ENCODE assay signal across 17 cellular contexts in genomic region chrX:118632862-118633261, GRCh38.
DNase-seq lines count a peak whose midpoint lies in the region; ATAC-seq and TF ChIP-seq lines count a peak whose summit lies in the region.
"Had no signal": no experiment of that assay in that cellular context is flagged by ENCODE, and none has a peak within 500 bp of the region (broad histone marks: within the 10 kb centered on the region; RNA-seq: fewer than 3 reads in every experiment).

No MANE protein-coding gene starts in this region.

- peak; percentile 8 for DNase-seq in GM10266 (ENCODE audit: extremely low spot score)
- peak in 1 of 2 experiments; percentile 33 for DNase-seq in HL-60 (ENCODE audit: low read depth in 1 of 2, low spot score in 1 of 2)
- DNase-seq in activated naive CD8-positive, alpha-beta T cell treated with anti-CD3 and anti-CD28 coated beads, Interleukin-2, amount 50 U/mL, for 24 hours = no peak
- no peak for DNase-seq in RWPE1 (ENCODE audit: low spot score)
- DNase-seq in activated CD4-positive, alpha-beta T cell treated with anti-CD3 and anti-CD28 coated beads, Interleukin-2, amount 50 U/mL, for 1 hour = no peak
- no peak for DNase-seq in Right ventricle myocardium inferior (ENCODE audit: missing footprints)
- no peak for DNase-seq in T-helper 2 cell treated with Interferon-gamma antibody and Interleukin-4, amounts not matched to agents 5 μg/mL and 100 μg/mL, for 36 hours (ENCODE audit: low spot score)
- DNase-seq: activated CD8-positive, alpha-beta memory T cell treated with anti-CD3 and anti-CD28 coated beads, Interleukin-2, amount 50 U/mL, for 48 hours; BE2C; endodermal cell; HCEC 1CT; MG63; NCI-H2171; right cardiac atrium; transverse colon had no signal

- TF ChIP-seq CTCF in GM10266 (IDR thresholded peaks at IDR 0.05; ENCODE audit: control insufficient read depth, insufficient read depth, low read depth, missing control alignments) (no peak), HL-60 (IDR thresholded peaks at IDR 0.05; ENCODE audit: insufficient read depth, low read length) (no peak), RWPE1 (conservative IDR thresholded peaks at IDR 0.05; ENCODE audit: low read depth) (no peak)

- H3K27me3 ChIP-seq in HL-60 (ENCODE audit: insufficient read depth, poor library complexity, severe bottlenecking) = no peaks in the 10 kb centered on the region
- H3K27me3 ChIP-seq: BE2C, MG63, transverse colon had no signal

- H3K9me3 Mint-ChIP-seq in activated naive CD8-positive, alpha-beta T cell treated with anti-CD3 and anti-CD28 coated beads, Interleukin-2, amount 50 U/mL, for 24 hours = no peaks in the 10 kb centered on the region
- no peaks in the 10 kb centered on the region for H3K9me3 Mint-ChIP-seq in T-helper 2 cell treated with Interferon-gamma antibody and Interleukin-4, amounts not matched to agents 5 μg/mL and 100 μg/mL, for 36 hours

- H3K4me3 Mint-ChIP-seq in activated naive CD8-positive, alpha-beta T cell treated with anti-CD3 and anti-CD28 coated beads, Interleukin-2, amount 50 U/mL, for 24 hours = no peak overlapping the region
- no peak overlapping the region for H3K4me3 Mint-ChIP-seq in T-helper 2 cell treated with Interferon-gamma antibody and Interleukin-4, amounts not matched to agents 5 μg/mL and 100 μg/mL, for 36 hours
- H3K4me3 Mint-ChIP-seq: endodermal cell had no signal

- no peak overlapping the region for H3K4me3 ChIP-seq in HL-60 (replicated peaks; ENCODE audit: insufficient read depth, low read length)
- H3K4me3 ChIP-seq: MG63, SK-N-MC, transverse colon had no signal

- peaks cover 2% of the 10 kb centered on the region for H3K4me1 Mint-ChIP-seq in activated naive CD8-positive, alpha-beta T cell treated with anti-CD3 and anti-CD28 coated beads, Interleukin-2, amount 50 U/mL, for 24 hours
- no peaks in the 10 kb centered on the region for H3K4me1 Mint-ChIP-seq in T-helper 2 cell treated with Interferon-gamma antibody and Interleukin-4, amounts not matched to agents 5 μg/mL and 100 μg/mL, for 36 hours (ENCODE audit: low read depth)
- H3K4me1 Mint-ChIP-seq: endodermal cell had no signal

- POLR2A ChIA-PET in RWPE1 (lab: Yijun Ruan, JAX; ENCODE audit: low non-redundant PET) = no interaction called here

- peak overlapping the region; percentile 21 for H3K27ac Mint-ChIP-seq in activated naive CD8-positive, alpha-beta T cell treated with anti-CD3 and anti-CD28 coated beads, Interleukin-2, amount 50 U/mL, for 24 hours
- no peak overlapping the region for H3K27ac Mint-ChIP-seq in T-helper 2 cell treated with Interferon-gamma antibody and Interleukin-4, amounts not matched to agents 5 μg/mL and 100 μg/mL, for 36 hours
- H3K27ac Mint-ChIP-seq: endodermal cell had no signal

- ATAC-seq in GM18909 (IDR thresholded peaks at IDR 0.05; ENCODE audit: poor library complexity, unreplicated experiment) (peak; percentile 50), Right ventricle myocardium inferior (no peak)
- ATAC-seq in activated naive CD8-positive, alpha-beta T cell treated with anti-CD3 and anti-CD28 coated beads, Interleukin-2, amount 50 U/mL, for 24 hours = no peak
- ATAC-seq: right cardiac atrium had no signal

- H3K27ac ChIP-seq in HL-60 (replicated peaks) (peak overlapping the region; percentile 78), RWPE1 (no peak overlapping the region)
- H3K27ac ChIP-seq: SK-N-MC, transverse colon had no signal

- peaks cover 27% of the 10 kb centered on the region for H3K36me3 Mint-ChIP-seq in activated naive CD8-positive, alpha-beta T cell treated with anti-CD3 and anti-CD28 coated beads, Interleukin-2, amount 50 U/mL, for 24 hours (ENCODE audit: low read depth)
- H3K36me3 Mint-ChIP-seq in T-helper 2 cell treated with Interferon-gamma antibody and Interleukin-4, amounts not matched to agents 5 μg/mL and 100 μg/mL, for 36 hours (ENCODE audit: low read depth) = peaks cover 33% of the 10 kb centered on the region

- no peaks in the 10 kb centered on the region for H3K27me3 Mint-ChIP-seq in activated naive CD8-positive, alpha-beta T cell treated with anti-CD3 and anti-CD28 coated beads, Interleukin-2, amount 50 U/mL, for 24 hours
- no peaks in the 10 kb centered on the region for H3K27me3 Mint-ChIP-seq in T-helper 2 cell treated with Interferon-gamma antibody and Interleukin-4, amounts not matched to agents 5 μg/mL and 100 μg/mL, for 36 hours (ENCODE audit: low read depth)

- intact Hi-C loops in Right ventricle myocardium inferior (cut with DNase I) = no loop called here

- CTCF ChIA-PET in RWPE1 (lab: Yijun Ruan, JAX) = interaction anchor here (0.6 to 0.9 kb wide), 2 partner anchors 175 to 259 kb away, joined by 3 to 4 read pairs; no protein-coding TSS in a partner anchor
